Comparison of ENCODE assay signal across 9 cellular contexts in genomic region chr6:90103056-90103793, GRCh38.
DNase-seq lines count a peak whose midpoint lies in the region; ATAC-seq and FAIRE-seq lines count a peak whose summit lies in the region.
"Had no signal": no experiment of that assay in that cellular context is flagged by ENCODE, and none has a peak within 500 bp of the region (broad histone marks: within the 10 kb centered on the region; RNA-seq: fewer than 3 reads in every experiment).

No MANE protein-coding gene starts in this region.

- peak overlapping the region; percentile 16 for H3K27ac ChIP-seq in caudate nucleus (ENCODE audit: low read depth, low read length)

- peak; percentile 67 for ATAC-seq in GM18499 (IDR thresholded peaks at IDR 0.05; ENCODE audit: insufficient read depth, unreplicated experiment)
- ATAC-seq in GM21526 (IDR thresholded peaks at IDR 0.05; ENCODE audit: low FRiP score, unreplicated experiment), result peak; percentile 70

- peak; percentile 4 for DNase-seq in HT-29 (ENCODE audit: low spot score)
- peak in 14 of 61 donors; percentile 2 to 69 (median 22) for DNase-seq in caudate nucleus (lab: John Stamatoyannopoulos, UW)
- no peak for DNase-seq in NCI-H2081 (lab: John Stamatoyannopoulos, UW)
- DNase-seq in frontal cortex (ENCODE audit: low spot score in 2 of 2), result no peak
- no peak for DNase-seq in NCI-H2171 (lab: John Stamatoyannopoulos, UW)
- DNase-seq in activated gamma-delta T cell treated with Interleukin-2 at 50 U/mL for 16 hours, result no peak

- FAIRE-seq in frontal cortex (lab: Jason Lieb, UNC), result no peak
- FAIRE-seq: endometrium had no signal
